In genomic region chr20:22453244-22454080, GRCh38 we compare ENCODE assay signal across 9 cellular contexts.
DNase-seq lines count a peak whose midpoint lies in the region; ATAC-seq and TF ChIP-seq lines count a peak whose summit lies in the region.
"Had no signal": no experiment of that assay in that cellular context is flagged by ENCODE, and none has a peak within 500 bp of the region (broad histone marks: within the 10 kb centered on the region; RNA-seq: fewer than 3 reads in every experiment).

No MANE protein-coding gene starts in this region.

- no peak overlapping the region for H2AFZ ChIP-seq in SK-N-SH (ENCODE audit: low read depth)

- no peaks in the 10 kb centered on the region for H3K9me2 ChIP-seq in SK-N-SH

- H3K9me3 ChIP-seq in SK-N-SH (no peaks in the 10 kb centered on the region), Peyer's patch (no peaks in the 10 kb centered on the region), thyroid gland (no peaks in the 10 kb centered on the region)
- H3K9me3 ChIP-seq: HAP-1 had no signal

- H3K9ac ChIP-seq in SK-N-SH, result no peak overlapping the region

- H3K27me3 Mint-ChIP-seq in activated naive CD4-positive, alpha-beta T cell treated with anti-CD3 and anti-CD28 coated beads, Interleukin-2, amount 10 ng/mL, durations not matched to agents 7 days and 5 days, result no peaks in the 10 kb centered on the region

- CTCF ChIA-PET in SK-N-SH (lab: Yijun Ruan, JAX), result interaction anchor here (0.6 to 2.0 kb wide), 20 partner anchors 9 to 886 kb away, joined by 3 to 14 read pairs (median 4); no protein-coding TSS in a partner anchor
- CTCF ChIA-PET in activated naive CD4-positive, alpha-beta T cell treated with anti-CD3 and anti-CD28 coated beads, Interleukin-2, amount 10 ng/mL, durations not matched to agents 7 days and 5 days (lab: Charles Lee), result no interaction called here

- H3K4me3 ChIP-seq in SK-N-SH (ENCODE audit: low read depth in 2 of 2, low read length in 1 of 2) (no peak overlapping the region), Peyer's patch (no peak overlapping the region), foreskin fibroblast (ENCODE audit: low read depth in 1 of 2, low read length in 2 of 2) (no peak overlapping the region), thyroid gland (replicated peaks in 1 of 3) (no peak overlapping the region)
- H3K4me3 ChIP-seq: HAP-1 had no signal

- H3K79me2 ChIP-seq in SK-N-SH (ENCODE audit: insufficient read depth), result no peaks in the 10 kb centered on the region

- no peaks in the 10 kb centered on the region for H3K36me3 Mint-ChIP-seq in activated naive CD4-positive, alpha-beta T cell treated with anti-CD3 and anti-CD28 coated beads, Interleukin-2, amount 10 ng/mL, durations not matched to agents 7 days and 5 days

- H3K27ac ChIP-seq in SK-N-SH (ENCODE audit: low read depth in 2 of 2, low read length in 1 of 2) (no peak overlapping the region), Peyer's patch (no peak overlapping the region), thyroid gland (no peak overlapping the region)

- H3K9me3 Mint-ChIP-seq in activated naive CD4-positive, alpha-beta T cell treated with anti-CD3 and anti-CD28 coated beads, Interleukin-2, amount 10 ng/mL, durations not matched to agents 7 days and 5 days, result no peaks in the 10 kb centered on the region

- intact Hi-C loops in thyroid gland (cut with DNase I), result loop anchor here (10.0 kb wide), 2 partner anchors 131 to 231 kb away; partner anchors contain the start of gene FOXA2

- H3K27me3 ChIP-seq in SK-N-SH (ENCODE audit: insufficient read depth) (peaks cover 16% of the 10 kb centered on the region), Peyer's patch (no peaks in the 10 kb centered on the region), thyroid gland (no peaks in the 10 kb centered on the region)

- H3K36me3 ChIP-seq in SK-N-SH (replicated peaks in 1 of 2; ENCODE audit: control insufficient read depth in 1 of 2, insufficient read depth in 2 of 2, low read length in 1 of 2) (no peaks in the 10 kb centered on the region), Peyer's patch (no peaks in the 10 kb centered on the region), thyroid gland (no peaks in the 10 kb centered on the region)
- H3K36me3 ChIP-seq: HAP-1 had no signal

- H3F3A ChIP-seq in SK-N-SH (replicated peaks; ENCODE audit: insufficient read depth), result no peaks in the 10 kb centered on the region

- POLR2A ChIA-PET in SK-N-SH (lab: Yijun Ruan, JAX), result interaction anchor here (0.7 kb wide), 1 partner anchor 142 kb away, joined by 5 read pairs; no protein-coding TSS in a partner anchor

- H3K4me3 Mint-ChIP-seq in activated naive CD4-positive, alpha-beta T cell treated with anti-CD3 and anti-CD28 coated beads, Interleukin-2, amount 10 ng/mL, durations not matched to agents 7 days and 5 days, result no peak overlapping the region

- TF ChIP-seq RAD21 in SK-N-SH (IDR thresholded peaks at IDR 0.05; ENCODE audit: low read length), result 0 out of 2 replicates have a peak, but pooled peaks have one; percentile 19

- DNase-seq in SK-N-SH (peak; percentile 25), Peyer's patch (peak in 1 of 3 donors; percentile 51), foreskin fibroblast (peak in 1 of 2 donors; percentile 1), thyroid gland (peak; percentile 5 to 19), amygdala (lab: John Stamatoyannopoulos, UW) (no peak)
- DNase-seq in activated naive CD4-positive, alpha-beta T cell treated with anti-CD3 and anti-CD28 coated beads, Interleukin-2, amount 10 ng/mL, durations not matched to agents 7 days and 5 days, result no peak

- H3K4me2 ChIP-seq in SK-N-SH, result no peak overlapping the region

- H3K4me1 ChIP-seq in SK-N-SH (ENCODE audit: control insufficient read depth in 1 of 2, insufficient read depth in 2 of 2, low read depth in 1 of 2, low read length in 1 of 2) (no peaks in the 10 kb centered on the region), Peyer's patch (peaks cover 0 to 4% (median 0%) of the 10 kb centered on the region in 4 donors), thyroid gland (peaks cover 13% of the 10 kb centered on the region in 2 donors)
- H3K4me1 ChIP-seq: HAP-1 had no signal

- no peaks in the 10 kb centered on the region for H3K4me1 Mint-ChIP-seq in activated naive CD4-positive, alpha-beta T cell treated with anti-CD3 and anti-CD28 coated beads, Interleukin-2, amount 10 ng/mL, durations not matched to agents 7 days and 5 days

- no peak for ATAC-seq in SK-N-SH treated with all-trans-retinoic acid at 6 μM for 48 hours
- no peak for ATAC-seq in GM18519 (IDR thresholded peaks at IDR 0.05; ENCODE audit: low FRiP score, unreplicated experiment)

- 27% methylated on average over 12 of the region's 12 CpGs for WGBS in SK-N-SH (ENCODE audit: low lambda C conversion rate)
- 69 to 72% methylated on average over 12 of the region's 12 CpGs for WGBS in thyroid gland, 2 donors

- no peak overlapping the region for H3K27ac Mint-ChIP-seq in activated naive CD4-positive, alpha-beta T cell treated with anti-CD3 and anti-CD28 coated beads, Interleukin-2, amount 10 ng/mL, durations not matched to agents 7 days and 5 days

- TF ChIP-seq EP300 in SK-N-SH (IDR thresholded peaks at IDR 0.05; ENCODE audit: borderline replicate concordance in 1 of 2, low read depth in 1 of 2, low read length in 1 of 2), result no peak

- peak; percentile 74 for TF ChIP-seq CTCF in SK-N-SH (IDR thresholded peaks at IDR 0.05)
- TF ChIP-seq CTCF in Peyer's patch (IDR thresholded peaks at IDR 0.05), result peak in 4 of 6 experiments; percentile 37 to 69 (median 62)
- TF ChIP-seq CTCF in foreskin fibroblast (IDR thresholded peaks at IDR 0.05; ENCODE audit: low read depth, low read length), result peak; percentile 64
- TF ChIP-seq CTCF in thyroid gland (IDR thresholded peaks at IDR 0.05), result peak; percentile 20 to 73 (median 54)

- no peak for TF ChIP-seq POLR2A in Peyer's patch (IDR thresholded peaks at IDR 0.05)
- TF ChIP-seq POLR2A in thyroid gland (IDR thresholded peaks at IDR 0.05), result no peak

- H4K20me1 ChIP-seq in SK-N-SH (ENCODE audit: insufficient read depth), result no peaks in the 10 kb centered on the region

TF ChIP-seq in SK-N-SH, 30 proteins besides CTCF, POLR2A, EP300 and RAD21:
- no peak for TF ChIP-seq ELF1 (IDR thresholded peaks at IDR 0.05)
- peak; percentile 39; the same call in 1 of the 2 replicates for TF ChIP-seq SMC3 (IDR thresholded peaks at IDR 0.05; ENCODE audit: low read depth, low read length)
TF ChIP-seq in SK-N-SH: peak in this region for 1.

TF ChIP-seq in SK-N-SH treated with all-trans-retinoic acid at 6 μM for 48 hours, 23 proteins besides CTCF, POLR2A, EP300 and RAD21 (continues in another document):
- TF ChIP-seq ESRRG (CRISPR knock-in tag; IDR thresholded peaks at IDR 0.05), result no peak
- TF ChIP-seq TCF4 (CRISPR knock-in tag; IDR thresholded peaks at IDR 0.05; ENCODE audit: borderline replicate concordance), result no peak
- TF ChIP-seq PPARA (CRISPR knock-in tag; IDR thresholded peaks at IDR 0.05; ENCODE audit: borderline replicate concordance), result no peak
- no peak for TF ChIP-seq ZC3H10 (CRISPR knock-in tag; IDR thresholded peaks at IDR 0.05)
- TF ChIP-seq ZFP30 (CRISPR knock-in tag; IDR thresholded peaks at IDR 0.05), result no peak
- TF ChIP-seq ZNF70 (CRISPR knock-in tag; IDR thresholded peaks at IDR 0.05), result no peak
- TF ChIP-seq BACH2 (CRISPR knock-in tag; IDR thresholded peaks at IDR 0.05; ENCODE audit: borderline replicate concordance), result no peak
- TF ChIP-seq RARB (CRISPR knock-in tag; IDR thresholded peaks at IDR 0.05), result no peak
- TF ChIP-seq ZNF565 (CRISPR knock-in tag; conservative IDR thresholded peaks at IDR 0.05; ENCODE audit: low read depth), result no peak
- TF ChIP-seq PATZ1 (CRISPR knock-in tag; IDR thresholded peaks at IDR 0.05; ENCODE audit: borderline replicate concordance), result no peak
- TF ChIP-seq ISL1 (CRISPR knock-in tag; IDR thresholded peaks at IDR 0.05), result no peak
- TF ChIP-seq SNAI2 (CRISPR knock-in tag; IDR thresholded peaks at IDR 0.05), result no peak
- no peak for TF ChIP-seq ARNTL (CRISPR knock-in tag; IDR thresholded peaks at IDR 0.05; ENCODE audit: borderline replicate concordance, low read depth)
- TF ChIP-seq ZFP3 (CRISPR knock-in tag; IDR thresholded peaks at IDR 0.05), result no peak
- TF ChIP-seq TOX (CRISPR knock-in tag; IDR thresholded peaks at IDR 0.05; ENCODE audit: borderline replicate concordance), result no peak
- no peak for TF ChIP-seq CSRNP3 (CRISPR knock-in tag; IDR thresholded peaks at IDR 0.05)

Comparison
In these comparisons a context has a peak if more than half of its experiments do, and no peak if none do; other contexts are left out.
1. DNase-seq: peak in SK-N-SH (single experiment) and thyroid gland (2 of 2); none in amygdala (0 of 56) and activated naive CD4-positive, alpha-beta T cell treated with anti-CD3 and anti-CD28 coated beads, Interleukin-2, amount 10 ng/mL, durations not matched to agents 7 days and 5 days (single experiment).
2. Peak in every context shown above with its lines, with median percentiles within 50 percentile points of each other: CTCF ChIP-seq.